10 cellular contexts compared by ENCODE assay signal in the genomic region with DNA sequence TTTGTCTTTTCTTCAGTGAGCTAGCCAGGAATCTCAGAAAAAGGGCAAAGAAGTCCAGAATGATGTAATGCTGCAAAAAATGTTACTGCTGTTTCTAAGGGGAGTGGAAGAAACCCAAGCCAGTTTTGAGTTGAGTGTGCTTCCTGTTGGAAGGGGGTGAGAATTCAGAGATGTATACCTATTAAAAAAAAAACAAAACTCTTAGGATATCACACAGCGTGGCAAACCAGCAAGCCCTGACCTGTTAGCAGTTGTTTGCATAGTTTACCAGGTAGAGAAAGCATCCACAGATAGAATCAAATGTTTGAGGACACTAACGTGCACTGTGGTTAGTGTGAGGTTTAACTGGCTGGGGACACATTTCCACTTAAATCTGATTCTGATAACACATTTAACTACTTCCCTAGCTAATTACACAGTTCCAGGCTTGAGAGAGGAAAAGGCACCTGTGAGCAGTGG. TPM values are rescaled to one million over a fixed set of nuclear protein-coding genes. Genes with fewer than 3 reads are reported as not detected.
DNase-seq lines count a peak whose midpoint lies in the region; ATAC-seq and TF ChIP-seq lines count a peak whose summit lies in the region.
"Had no signal": no experiment of that assay in that cellular context is flagged by ENCODE, and none has a peak within 500 bp of the region (broad histone marks: within the 10 kb centered on the region; RNA-seq: fewer than 3 reads in every experiment).

No MANE protein-coding gene starts in this region.

- H3K36me3 ChIP-seq in smooth muscle cell (ENCODE audit: low read depth), result peaks cover 5% of the 10 kb centered on the region
- H3K36me3 ChIP-seq: upper lobe of left lung had no signal

- no peaks in the 10 kb centered on the region for H3K36me3 Mint-ChIP-seq in activated CD8-positive, alpha-beta T cell treated with anti-CD3 and anti-CD28 coated beads for 36 hours (ENCODE audit: low read depth)

- peaks cover 10% of the 10 kb centered on the region for H3F3A ChIP-seq in smooth muscle cell (ENCODE audit: low read depth)

- peaks cover 11% of the 10 kb centered on the region for H3K27me3 Mint-ChIP-seq in activated CD8-positive, alpha-beta T cell treated with anti-CD3 and anti-CD28 coated beads for 36 hours

- no peak overlapping the region for H3K4me3 ChIP-seq in smooth muscle cell
- H3K4me3 ChIP-seq: SK-N-MC, upper lobe of left lung had no signal

- peaks cover 2% of the 10 kb centered on the region for H3K4me1 Mint-ChIP-seq in activated CD8-positive, alpha-beta T cell treated with anti-CD3 and anti-CD28 coated beads for 36 hours (ENCODE audit: low read depth)

- H3K27ac ChIP-seq in VCaP (0 out of 2 replicates have a peak overlapping the region, but pooled peaks have one; percentile 14), smooth muscle cell (ENCODE audit: low read depth) (peak overlapping the region; percentile 69)
- H3K27ac ChIP-seq: SK-N-MC had no signal

- peaks cover 44% of the 10 kb centered on the region for H3K4me1 ChIP-seq in smooth muscle cell (ENCODE audit: low read depth)

- TF ChIP-seq CTCF in VCaP (conservative IDR thresholded peaks at IDR 0.05) (no peak), smooth muscle cell (IDR thresholded peaks at IDR 0.05; ENCODE audit: borderline replicate concordance, insufficient read depth, poor library complexity, severe bottlenecking) (no peak)
- TF ChIP-seq CTCF in activated CD8-positive, alpha-beta T cell treated with anti-CD3 and anti-CD28 coated beads for 36 hours (IDR thresholded peaks at IDR 0.05), result no peak

- CTCF ChIA-PET in activated CD8-positive, alpha-beta T cell treated with anti-CD3 and anti-CD28 coated beads for 36 hours (lab: Charles Lee), result no interaction called here

- intact Hi-C loops in activated CD8-positive, alpha-beta T cell treated with anti-CD3 and anti-CD28 coated beads for 36 hours (cut with micrococcal nuclease), result no loop called here

- no peak overlapping the region for H3K27ac Mint-ChIP-seq in activated CD8-positive, alpha-beta T cell treated with anti-CD3 and anti-CD28 coated beads for 36 hours

- no peaks in the 10 kb centered on the region for H3K27me3 ChIP-seq in smooth muscle cell (ENCODE audit: low read depth)
- H3K27me3 ChIP-seq: upper lobe of left lung had no signal

- H4K20me1 ChIP-seq in smooth muscle cell (ENCODE audit: low read depth), result peaks cover 100% of the 10 kb centered on the region

- peaks cover 99% of the 10 kb centered on the region for H3K79me2 ChIP-seq in smooth muscle cell (ENCODE audit: low read depth)

- H3K9ac ChIP-seq in smooth muscle cell (ENCODE audit: low read depth), result no peak overlapping the region

- peak; percentile 52 for ATAC-seq in HG02981 (IDR thresholded peaks at IDR 0.05; ENCODE audit: unreplicated experiment)
- no peak for ATAC-seq in activated CD8-positive, alpha-beta T cell treated with anti-CD3 and anti-CD28 coated beads for 36 hours

- WGBS in smooth muscle cell (ENCODE audit: low lambda C conversion rate), result 48% methylated on average over 2 of the region's 2 CpGs

- H3K4me3 Mint-ChIP-seq in activated CD8-positive, alpha-beta T cell treated with anti-CD3 and anti-CD28 coated beads for 36 hours, result no peak overlapping the region

- H3K9me3 Mint-ChIP-seq in activated CD8-positive, alpha-beta T cell treated with anti-CD3 and anti-CD28 coated beads for 36 hours, result no peaks in the 10 kb centered on the region

- H3K9me3 ChIP-seq in smooth muscle cell (replicated peaks; ENCODE audit: low read depth), result no peaks in the 10 kb centered on the region
- H3K9me3 ChIP-seq: upper lobe of left lung had no signal

- no peak overlapping the region for H2AFZ ChIP-seq in smooth muscle cell (ENCODE audit: low read depth)

- POLR2A ChIA-PET in activated CD8-positive, alpha-beta T cell treated with anti-CD3 and anti-CD28 coated beads for 36 hours (lab: Charles Lee), result no interaction called here

- H3K4me2 ChIP-seq in smooth muscle cell, result peak overlapping the region; percentile 61

- DNase-seq in NCI-H2171 treated with DMSO at 0.1 percent for 48 hours (lab: John Stamatoyannopoulos, UW) (peak; percentile 66), NCI-H2171 (lab: John Stamatoyannopoulos, UW) (no peak), smooth muscle cell (lab: John Stamatoyannopoulos, UW; ENCODE audit: unreplicated experiment) (no peak), SKM-1 treated with dmso at 0.1 percent for 144 hours (lab: John Stamatoyannopoulos, UW; ENCODE audit: unreplicated experiment) (no peak), Kasumi-1 (lab: John Stamatoyannopoulos, UW) (no peak)
- no peak for DNase-seq in activated CD8-positive, alpha-beta T cell treated with anti-CD3 and anti-CD28 coated beads for 36 hours
- DNase-seq: upper lobe of left lung had no signal

RNA-seq across cellular contexts. Expression of gene BASP1, which starts 11.4 kb away (rescaled TPM):
- 194 and 196 TPM in 2 replicates for total RNA-seq in smooth muscle cell
- polyA plus RNA-seq in smooth muscle cell, result 292 and 304 TPM in 2 replicates
- under 1 TPM; 0.18 to 0.47 TPM for total RNA-seq in activated CD8-positive, alpha-beta T cell treated with anti-CD3 and anti-CD28 coated beads for 36 hours

Comparison
In these comparisons a context has a peak if more than half of its experiments do, and no peak if none do; other contexts are left out.
1. RNA of gene BASP1, which starts 11.4 kb away (total RNA-seq): 194 to 196 TPM in smooth muscle cell; 0.18 to 0.47 TPM in activated CD8-positive, alpha-beta T cell treated with anti-CD3 and anti-CD28 coated beads for 36 hours; every median in the first group is over 100 times any median in the second.